ENCODE assay signal across 12 cellular contexts in genomic region chr22:24144471-24145115, GRCh38. TPM values are rescaled to one million over a fixed set of nuclear protein-coding genes. Genes with fewer than 3 reads are reported as not detected.
DNase-seq lines count a peak whose midpoint lies in the region; ATAC-seq and TF ChIP-seq lines count a peak whose summit lies in the region.
"Had no signal": no experiment of that assay in that cellular context is flagged by ENCODE, and none has a peak within 500 bp of the region (broad histone marks: within the 10 kb centered on the region; RNA-seq: fewer than 3 reads in every experiment).

No MANE protein-coding gene starts in this region.

- no peak for TF ChIP-seq EP300 in gastroesophageal sphincter (IDR thresholded peaks at IDR 0.05)

- no peaks in the 10 kb centered on the region for H3K36me3 ChIP-seq in CD4-positive, alpha-beta memory T cell (ENCODE audit: insufficient read depth, low read length)
- H3K36me3 ChIP-seq in gastroesophageal sphincter (no peaks in the 10 kb centered on the region), prostate gland (no peaks in the 10 kb centered on the region)

- CTCF ChIA-PET in CD4-positive, alpha-beta memory T cell (lab: Charles Lee; ENCODE audit: partially characterized antibody), result interaction anchor here (4.7 kb wide), 1 partner anchor 11 kb away, joined by 44 read pairs; no protein-coding TSS in a partner anchor

- no CpG with 5 or more reads among the region's 3 CpGs for WGBS in gastroesophageal sphincter (ENCODE audit: low coverage in 1 of 2), 2 donors
- 70% methylated on average over 3 of the region's 3 CpGs for WGBS in prostate gland

- no peak for DNase-seq in CD4-positive, alpha-beta memory T cell
- DNase-seq in NB4 (ENCODE audit: low read depth), result peak; percentile 38
- DNase-seq in prostate gland (ENCODE audit: low spot score), result no peak
- no peak for DNase-seq in RKO (ENCODE audit: low spot score)
- no peak for DNase-seq in HPDE6-E6E7 (ENCODE audit: extremely low spot score)
- DNase-seq in OCI-M2 (lab: John Stamatoyannopoulos, UW; ENCODE audit: unreplicated experiment), result no peak
- DNase-seq: hippocampal formation; NCI-H1930; stimulated activated CD4-positive, alpha-beta T cell treated with anti-CD3 and anti-CD28 coated beads, Interleukin-12 subunit alpha, Interleukin-12 subunit beta, amount 100 ng/mL, for 4 hours had no signal

- intact Hi-C loops in CD4-positive, alpha-beta memory T cell (cut with micrococcal nuclease), result no loop called here
- intact Hi-C loops in prostate gland (cut with DNase I), result loop anchor here (5.0 kb wide), 1 partner anchor 37 kb away; no protein-coding TSS in a partner anchor

- no peak for ATAC-seq in gastroesophageal sphincter
- ATAC-seq in GM19452 (IDR thresholded peaks at IDR 0.05; ENCODE audit: unreplicated experiment), result no peak

- no peaks in the 10 kb centered on the region for H3K9me3 ChIP-seq in CD4-positive, alpha-beta memory T cell (ENCODE audit: control insufficient read depth in 1 of 2, low read length in 2 of 2)
- no peaks in the 10 kb centered on the region for H3K9me3 ChIP-seq in gastroesophageal sphincter
- H3K9me3 ChIP-seq in prostate gland, result no peaks in the 10 kb centered on the region

- TF ChIP-seq CTCF in NB4 (IDR thresholded peaks at IDR 0.05; ENCODE audit: low read depth, low read length) (no peak), gastroesophageal sphincter (IDR thresholded peaks at IDR 0.05) (no peak), prostate gland (IDR thresholded peaks at IDR 0.05) (no peak)

- H3K36me3 Mint-ChIP-seq in CD4-positive, alpha-beta memory T cell, result peaks cover 0 to 4% of the 10 kb centered on the region in 2 donors

- H3K27ac ChIP-seq in CD4-positive, alpha-beta memory T cell (ENCODE audit: low read depth, low read length), result no peak overlapping the region
- H3K27ac ChIP-seq in gastroesophageal sphincter (peak overlapping the region in 3 of 4 donors; percentile 80 to 93 (median 92)), prostate gland (peak overlapping the region; percentile 80 to 82)

- H3K4me1 Mint-ChIP-seq in CD4-positive, alpha-beta memory T cell, result peaks cover 42 to 82% (median 68%) of the 10 kb centered on the region in 4 donors

- no peaks in the 10 kb centered on the region for H3K27me3 Mint-ChIP-seq in CD4-positive, alpha-beta memory T cell

- H3K4me3 Mint-ChIP-seq in CD4-positive, alpha-beta memory T cell, result peak overlapping the region in 5 of 8 donors; percentile 18 to 59 (median 34)

- TF ChIP-seq POLR2A in NB4 (IDR thresholded peaks at IDR 0.05; ENCODE audit: extremely low read depth, insufficient read length) (no peak), gastroesophageal sphincter (IDR thresholded peaks at IDR 0.05) (no peak), prostate gland (IDR thresholded peaks at IDR 0.05) (no peak)

- POLR2A ChIA-PET in CD4-positive, alpha-beta memory T cell (lab: Charles Lee; ENCODE audit: partially characterized antibody), result interaction anchor here (11.7 kb wide), 1 partner anchor 11 kb away, joined by 176 read pairs; no protein-coding TSS in a partner anchor

- H3K9me3 Mint-ChIP-seq in CD4-positive, alpha-beta memory T cell, result no peaks in the 10 kb centered on the region
- H3K9me3 Mint-ChIP-seq: activated T-helper 2 cell treated with anti-CD3 and anti-CD28 coated beads, Interferon-gamma antibody, Interleukin-2, Interleukin-4, amounts not matched to agents 10 μg/mL and 5 μg/mL and 100 μg/mL, durations not matched to agents 14 hours and 24 hours and 36 hours had no signal

- H3K27ac Mint-ChIP-seq in CD4-positive, alpha-beta memory T cell, result peak overlapping the region; percentile 21 to 87 (median 74)
- H3K27ac Mint-ChIP-seq: activated T-helper 2 cell treated with anti-CD3 and anti-CD28 coated beads, Interferon-gamma antibody, Interleukin-2, Interleukin-4, amounts not matched to agents 10 μg/mL and 5 μg/mL and 100 μg/mL, durations not matched to agents 14 hours and 24 hours and 36 hours had no signal

- no peak overlapping the region for H3K4me3 ChIP-seq in CD4-positive, alpha-beta memory T cell (ENCODE audit: low read length in 2 of 2)
- no peak overlapping the region for H3K4me3 ChIP-seq in NB4 (ENCODE audit: low read depth, low read length)
- no peak overlapping the region for H3K4me3 ChIP-seq in gastroesophageal sphincter
- H3K4me3 ChIP-seq in prostate gland, result no peak overlapping the region

- peaks cover 84% of the 10 kb centered on the region for H3K4me1 ChIP-seq in CD4-positive, alpha-beta memory T cell (ENCODE audit: insufficient read depth, low read length)
- peaks cover 6 to 100% (median 83%) of the 10 kb centered on the region in 3 donors for H3K4me1 ChIP-seq in gastroesophageal sphincter
- H3K4me1 ChIP-seq in prostate gland (replicated peaks), result peaks cover 29% of the 10 kb centered on the region

- no peaks in the 10 kb centered on the region for H3K27me3 ChIP-seq in CD4-positive, alpha-beta memory T cell (ENCODE audit: insufficient read depth, low read length)
- H3K27me3 ChIP-seq in gastroesophageal sphincter, result no peaks in the 10 kb centered on the region
- H3K27me3 ChIP-seq in prostate gland (replicated peaks; ENCODE audit: insufficient read depth), result no peaks in the 10 kb centered on the region

RNA-seq across cellular contexts. Expression of gene SUSD2, which starts 36.7 kb away (rescaled TPM):
- under 1 TPM; 0.44 to 0.52 TPM for total RNA-seq in CD4-positive, alpha-beta memory T cell
- under 1 TPM in 1 of 2 donors, not detected in 1; 0.05 TPM for polyA plus RNA-seq in CD4-positive, alpha-beta memory T cell
- total RNA-seq in gastroesophageal sphincter (1 to 10 TPM; 2.4 to 5.0 (median 4.4) TPM), prostate gland (1 to 10 TPM; 7.8 to 9.3 TPM)
